Comparison of ENCODE assay signal across 1 cellular context in the genomic region with DNA sequence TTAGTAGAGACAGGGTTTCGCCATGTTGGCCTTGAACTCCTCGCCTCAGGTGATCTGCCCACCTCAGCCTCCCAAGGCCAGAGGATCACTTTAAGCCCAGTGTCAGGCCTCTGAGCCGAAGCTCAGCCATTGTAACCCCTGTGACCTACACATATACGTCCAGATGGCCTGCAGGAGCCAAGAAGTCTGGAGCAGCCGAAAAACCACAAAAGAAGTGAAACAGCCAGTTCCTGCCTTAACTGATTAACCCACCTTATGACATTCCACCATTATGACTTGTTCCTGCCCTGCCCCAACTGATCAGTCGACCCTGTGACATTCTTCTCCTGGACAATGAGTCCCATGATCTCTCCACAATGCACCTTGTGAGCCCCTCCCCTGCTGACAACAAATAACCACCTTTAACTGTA.
A peak's percentile ranks its signal among the peaks of the same experiment; 100 is the strongest.
TF ChIP-seq lines count a peak whose summit lies in the region.

No MANE protein-coding gene starts in this region.

TF ChIP-seq in HCT116, 20 proteins besides CTCF, POLR2A, EP300 and RAD21:
- peak; percentile 79 for TF ChIP-seq CBX3 (IDR thresholded peaks at IDR 0.05; ENCODE audit: low read depth)
